31 cellular contexts compared by ENCODE assay signal in genomic region chr15:42033214-42033873, GRCh38. TPM values are rescaled to one million over a fixed set of nuclear protein-coding genes. Genes with fewer than 3 reads are reported as not detected.
A peak's percentile ranks its signal among the peaks of the same experiment; 100 is the strongest.
DNase-seq lines count a peak whose midpoint lies in the region; ATAC-seq, FAIRE-seq and TF ChIP-seq lines count a peak whose summit lies in the region.
"Had no signal": no experiment of that assay in that cellular context is flagged by ENCODE, and none has a peak within 500 bp of the region (broad histone marks: within the 10 kb centered on the region; RNA-seq: fewer than 3 reads in every experiment).

No MANE protein-coding gene starts in this region.

- no peak overlapping the region for H4K8ac ChIP-seq in mesenchymal stem cell (ENCODE audit: low read length)

- H3K36me3 ChIP-seq in H7 (replicated peaks; ENCODE audit: control insufficient read depth, insufficient read depth, low read length) (no peaks in the 10 kb centered on the region), mesenchymal stem cell (ENCODE audit: control insufficient read depth in 1 of 2, insufficient read depth in 2 of 2, low read depth in 1 of 2, low read length in 2 of 2) (no peaks in the 10 kb centered on the region), kidney (ENCODE audit: control insufficient read depth in 1 of 2, insufficient read depth in 2 of 2, low read length in 2 of 2) (no peaks in the 10 kb centered on the region)
- H3K36me3 ChIP-seq: left lung, neural progenitor cell, prostate gland, SJSA1 had no signal

- intact Hi-C loops in activated CD8-positive, alpha-beta T cell treated with anti-CD3 and anti-CD28 coated beads for 36 hours (cut with micrococcal nuclease), result no loop called here
- intact Hi-C loops in kidney (cut with DNase I), result no loop called here

- CTCF ChIA-PET in activated CD8-positive, alpha-beta T cell treated with anti-CD3 and anti-CD28 coated beads for 36 hours (lab: Charles Lee), result no interaction called here
- CTCF ChIA-PET in activated CD8-positive, alpha-beta T cell treated with anti-CD3 and anti-CD28 coated beads, Interleukin-2, amount 10 ng/mL, durations not matched to agents 7 days and 5 days (lab: Charles Lee), result no interaction called here

- no peak overlapping the region for H2AK5ac ChIP-seq in mesenchymal stem cell (ENCODE audit: low read length, severe bottlenecking)

- H3K4ac ChIP-seq in mesenchymal stem cell (ENCODE audit: low read depth in 1 of 2, low read length in 2 of 2), result no peak overlapping the region

- H3K36me3 Mint-ChIP-seq in activated CD8-positive, alpha-beta T cell treated with anti-CD3 and anti-CD28 coated beads for 36 hours (ENCODE audit: low read depth), result no peaks in the 10 kb centered on the region
- H3K36me3 Mint-ChIP-seq in activated CD8-positive, alpha-beta T cell treated with anti-CD3 and anti-CD28 coated beads, Interleukin-2, amount 10 ng/mL, durations not matched to agents 7 days and 5 days (ENCODE audit: low read depth), result no peaks in the 10 kb centered on the region
- peaks cover 0 to 4% of the 10 kb centered on the region in 2 donors for H3K36me3 Mint-ChIP-seq in stimulated activated naive B cell treated with anti-CD40 and anti-IgM and Interleukin-4, amounts not matched to agents 10 μg/mL and 1 μg/mL and 100 μg/mL, for 72 hours
- H3K36me3 Mint-ChIP-seq: activated naive CD8-positive, alpha-beta T cell; neural progenitor cell had no signal

- 97% methylated on average over 3 of the region's 3 CpGs for WGBS in mesenchymal stem cell

- H3K9me3 ChIP-seq in mesenchymal stem cell (ENCODE audit: control insufficient read depth, low read length) (peaks cover 11% of the 10 kb centered on the region), kidney (ENCODE audit: control insufficient read depth in 1 of 2, low read length in 2 of 2) (no peaks in the 10 kb centered on the region)
- H3K9me3 ChIP-seq: body of pancreas, left lung, prostate gland had no signal

- H3K14ac ChIP-seq in mesenchymal stem cell (ENCODE audit: low read length in 2 of 2), result no peak overlapping the region

- no peak overlapping the region for H3K4me3 ChIP-seq in H7 (ENCODE audit: insufficient read depth, low read depth, low read length)
- H3K4me3 ChIP-seq in mesenchymal stem cell (ENCODE audit: insufficient read depth in 1 of 2, low read depth in 1 of 2, low read length in 2 of 2), result no peak overlapping the region
- H3K4me3 ChIP-seq in kidney (ENCODE audit: low read length in 2 of 2), result no peak overlapping the region
- H3K4me3 ChIP-seq: body of pancreas, GM23248, left lung, neural progenitor cell, prostate gland, SJSA1 had no signal

- POLR2A ChIA-PET in activated CD8-positive, alpha-beta T cell treated with anti-CD3 and anti-CD28 coated beads for 36 hours (lab: Charles Lee), result no interaction called here
- POLR2A ChIA-PET in activated CD8-positive, alpha-beta T cell treated with anti-CD3 and anti-CD28 coated beads, Interleukin-2, amount 10 ng/mL, durations not matched to agents 7 days and 5 days (lab: Charles Lee), result no interaction called here

- H3K9me3 Mint-ChIP-seq in activated CD8-positive, alpha-beta T cell treated with anti-CD3 and anti-CD28 coated beads for 36 hours, result peaks cover 5% of the 10 kb centered on the region
- H3K9me3 Mint-ChIP-seq in activated CD8-positive, alpha-beta T cell treated with anti-CD3 and anti-CD28 coated beads, Interleukin-2, amount 10 ng/mL, durations not matched to agents 7 days and 5 days (ENCODE audit: insufficient read depth), result no peaks in the 10 kb centered on the region
- peaks cover 2 to 3% of the 10 kb centered on the region in 2 donors for H3K9me3 Mint-ChIP-seq in stimulated activated naive B cell treated with anti-CD40 and anti-IgM and Interleukin-4, amounts not matched to agents 10 μg/mL and 1 μg/mL and 100 μg/mL, for 72 hours
- H3K9me3 Mint-ChIP-seq: effector memory CD8-positive, alpha-beta T cell had no signal

- H3K27me3 ChIP-seq in H7 (ENCODE audit: control insufficient read depth, insufficient read depth, low read length) (no peaks in the 10 kb centered on the region), mesenchymal stem cell (ENCODE audit: control insufficient read depth in 1 of 2, insufficient read depth in 1 of 2, low read length in 2 of 2) (peaks cover 11 to 34% of the 10 kb centered on the region in 2 experiments)
- H3K27me3 ChIP-seq: body of pancreas, left lung, neural progenitor cell had no signal

- H3K9ac ChIP-seq in mesenchymal stem cell (ENCODE audit: low read length) (no peak overlapping the region), kidney (ENCODE audit: low read length in 2 of 2) (no peak overlapping the region)
- H3K9ac ChIP-seq: GM23248, neural progenitor cell had no signal

- H3K4me1 Mint-ChIP-seq in activated CD8-positive, alpha-beta T cell treated with anti-CD3 and anti-CD28 coated beads for 36 hours (ENCODE audit: low read depth), result peaks cover 10% of the 10 kb centered on the region
- H3K4me1 Mint-ChIP-seq in activated CD8-positive, alpha-beta T cell treated with anti-CD3 and anti-CD28 coated beads, Interleukin-2, amount 10 ng/mL, durations not matched to agents 7 days and 5 days (ENCODE audit: low read depth), result peaks cover 6% of the 10 kb centered on the region
- H3K4me1 Mint-ChIP-seq in stimulated activated naive B cell treated with anti-CD40 and anti-IgM and Interleukin-4, amounts not matched to agents 10 μg/mL and 1 μg/mL and 100 μg/mL, for 72 hours, result peaks cover 14 to 31% of the 10 kb centered on the region in 2 donors

- H2BK120ac ChIP-seq in mesenchymal stem cell (ENCODE audit: low read depth, low read length), result no peak overlapping the region

- H3K18ac ChIP-seq in mesenchymal stem cell (ENCODE audit: low read depth in 1 of 2, low read length in 2 of 2), result no peak overlapping the region

- peak; percentile 27 for DNase-seq in activated CD8-positive, alpha-beta T cell treated with anti-CD3 and anti-CD28 coated beads for 36 hours
- no peak for DNase-seq in activated CD8-positive, alpha-beta T cell treated with anti-CD3 and anti-CD28 coated beads, Interleukin-2, amount 10 ng/mL, durations not matched to agents 7 days and 5 days
- DNase-seq in H7 (peak; percentile 13), epithelial cell of prostate (ENCODE audit: low read depth, low spot score) (no peak), mesenchymal stem cell (no peak), kidney (no peak), OCI-M1 (lab: John Stamatoyannopoulos, UW) (no peak)
- peak; percentile 50 for DNase-seq in stimulated activated naive B cell treated with anti-CD40 and anti-IgM and Interleukin-4, amounts not matched to agents 10 μg/mL and 1 μg/mL and 100 μg/mL, for 72 hours
- DNase-seq: activated CD4-positive, alpha-beta T cell treated with anti-CD3 and anti-CD28 coated beads, Interleukin-2, amount 50 U/mL, for 4 hours; body of pancreas; effector memory CD8-positive, alpha-beta T cell; GM23248; head of caudate nucleus; left lung; NCI-H187; NCI-H2227 treated with DMSO at 0.1 percent for 48 hours; NCI-H82; PC-3; small intestine; stimulated activated CD4-positive, alpha-beta T cell treated with anti-CD3 and anti-CD28 coated beads, Interleukin-2, amount 100 ng/mL, for 48 hours; T-helper 17 cell had no signal

- no peak overlapping the region for H2BK12ac ChIP-seq in mesenchymal stem cell (ENCODE audit: low read length in 2 of 2)

- no peak overlapping the region for H2BK5ac ChIP-seq in mesenchymal stem cell (ENCODE audit: low read depth, low read length, poor library complexity, severe bottlenecking)

- no peak overlapping the region for H2BK15ac ChIP-seq in mesenchymal stem cell (ENCODE audit: low read depth, poor library complexity, severe bottlenecking)

- peak overlapping the region; percentile 1 for H3K27ac Mint-ChIP-seq in activated CD8-positive, alpha-beta T cell treated with anti-CD3 and anti-CD28 coated beads for 36 hours
- no peak overlapping the region for H3K27ac Mint-ChIP-seq in activated CD8-positive, alpha-beta T cell treated with anti-CD3 and anti-CD28 coated beads, Interleukin-2, amount 10 ng/mL, durations not matched to agents 7 days and 5 days
- peak overlapping the region; percentile 60 for H3K27ac Mint-ChIP-seq in stimulated activated naive B cell treated with anti-CD40 and anti-IgM and Interleukin-4, amounts not matched to agents 10 μg/mL and 1 μg/mL and 100 μg/mL, for 72 hours
- H3K27ac Mint-ChIP-seq: activated naive CD8-positive, alpha-beta T cell; neural progenitor cell; T-helper 17 cell had no signal

- peak; percentile 83 for ATAC-seq in activated CD8-positive, alpha-beta T cell treated with anti-CD3 and anti-CD28 coated beads for 36 hours
- no peak for ATAC-seq in activated CD8-positive, alpha-beta T cell treated with anti-CD3 and anti-CD28 coated beads, Interleukin-2, amount 10 ng/mL, durations not matched to agents 7 days and 5 days
- peak; percentile 78 to 83 for ATAC-seq in stimulated activated naive B cell treated with anti-CD40 and anti-IgM and Interleukin-4, amounts not matched to agents 10 μg/mL and 1 μg/mL and 100 μg/mL, for 72 hours (replicated peaks)
- ATAC-seq: body of pancreas; effector memory CD8-positive, alpha-beta T cell; left lung; PC-3; T-helper 17 cell had no signal

- H3K79me1 ChIP-seq in mesenchymal stem cell (replicated peaks; ENCODE audit: low read length, poor library complexity, severe bottlenecking), result no peaks in the 10 kb centered on the region

- H3K4me1 ChIP-seq in mesenchymal stem cell (ENCODE audit: control insufficient read depth, insufficient read depth, low read depth, low read length) (peaks cover 2% of the 10 kb centered on the region), kidney (ENCODE audit: control insufficient read depth in 1 of 2, insufficient read depth in 1 of 2, low read depth in 1 of 2, low read length in 2 of 2) (no peaks in the 10 kb centered on the region)
- H3K4me1 ChIP-seq: body of pancreas, neural progenitor cell, prostate gland, SJSA1 had no signal

- H3K27ac ChIP-seq in epithelial cell of prostate (peak overlapping the region; percentile 90), mesenchymal stem cell (ENCODE audit: low read length, poor library complexity, severe bottlenecking) (no peak overlapping the region), kidney (ENCODE audit: low read depth in 2 of 2, low read length in 2 of 2) (no peak overlapping the region)
- H3K27ac ChIP-seq: body of pancreas, GM23248, left lung, neural progenitor cell, prostate gland, SJSA1, VCaP had no signal

- H4K91ac ChIP-seq in mesenchymal stem cell (ENCODE audit: low read length), result no peak overlapping the region

- no peak overlapping the region for H3K4me2 ChIP-seq in mesenchymal stem cell (ENCODE audit: low read length, poor library complexity, severe bottlenecking)
- H3K4me2 ChIP-seq: neural progenitor cell had no signal

- no peak for TF ChIP-seq CTCF in activated CD8-positive, alpha-beta T cell treated with anti-CD3 and anti-CD28 coated beads for 36 hours (IDR thresholded peaks at IDR 0.05)
- TF ChIP-seq CTCF in kidney (IDR thresholded peaks at IDR 0.05; ENCODE audit: borderline replicate concordance, extremely low read depth, insufficient read depth), result no peak

- no peaks in the 10 kb centered on the region for H3K27me3 Mint-ChIP-seq in activated CD8-positive, alpha-beta T cell treated with anti-CD3 and anti-CD28 coated beads for 36 hours
- peaks cover 18% of the 10 kb centered on the region for H3K27me3 Mint-ChIP-seq in activated CD8-positive, alpha-beta T cell treated with anti-CD3 and anti-CD28 coated beads, Interleukin-2, amount 10 ng/mL, durations not matched to agents 7 days and 5 days (ENCODE audit: low read depth)
- peaks cover 0 to 5% of the 10 kb centered on the region in 2 donors for H3K27me3 Mint-ChIP-seq in stimulated activated naive B cell treated with anti-CD40 and anti-IgM and Interleukin-4, amounts not matched to agents 10 μg/mL and 1 μg/mL and 100 μg/mL, for 72 hours
- H3K27me3 Mint-ChIP-seq: activated naive CD8-positive, alpha-beta T cell; T-helper 17 cell had no signal

- no peak overlapping the region for H3K4me3 Mint-ChIP-seq in activated CD8-positive, alpha-beta T cell treated with anti-CD3 and anti-CD28 coated beads for 36 hours
- H3K4me3 Mint-ChIP-seq in activated CD8-positive, alpha-beta T cell treated with anti-CD3 and anti-CD28 coated beads, Interleukin-2, amount 10 ng/mL, durations not matched to agents 7 days and 5 days, result no peak overlapping the region
- H3K4me3 Mint-ChIP-seq in stimulated activated naive B cell treated with anti-CD40 and anti-IgM and Interleukin-4, amounts not matched to agents 10 μg/mL and 1 μg/mL and 100 μg/mL, for 72 hours, result peak overlapping the region in 1 of 2 donors; percentile 0
- H3K4me3 Mint-ChIP-seq: activated naive CD8-positive, alpha-beta T cell; effector memory CD8-positive, alpha-beta T cell; neural progenitor cell; T-helper 17 cell had no signal

- H3K23ac ChIP-seq in mesenchymal stem cell (ENCODE audit: low read length in 2 of 2), result no peak overlapping the region

- no peak for FAIRE-seq in kidney (lab: Jason Lieb, UNC)
- FAIRE-seq: small intestine had no signal

- no peak overlapping the region for H2AFZ ChIP-seq in mesenchymal stem cell (ENCODE audit: low read depth, low read length)
- H2AFZ ChIP-seq: GM23248, neural progenitor cell had no signal

RNA-seq across cellular contexts. Expression of gene PLA2G4E, which starts 12.5 kb away (rescaled TPM):
- total RNA-seq in activated CD8-positive, alpha-beta T cell treated with anti-CD3 and anti-CD28 coated beads for 36 hours, result not detected
- total RNA-seq in activated CD8-positive, alpha-beta T cell treated with anti-CD3 and anti-CD28 coated beads, Interleukin-2, amount 10 ng/mL, durations not matched to agents 7 days and 5 days, result not detected
- total RNA-seq in H7 (2014; rRNA removed; shearing (Covaris generic)), result not detected in 2 replicates
- polyA plus RNA-seq in mesenchymal stem cell (2013, experiment 1 of 2), result not detected
- polyA plus RNA-seq in mesenchymal stem cell (2013, experiment 2 of 2), result not detected
- total RNA-seq in kidney, result not detected
- polyA plus RNA-seq in kidney (ENCODE audit: insufficient read depth, low read depth, low replicate concordance), result not detected
- total RNA-seq: A172, body of pancreas, Daoy, GM23248, mononuclear cell, PC-3, SJSA1, subcutaneous adipose tissue, T-helper 17 cell, urinary bladder had no signal
- polyA plus RNA-seq: GM23248 had no signal

Comparison
In these comparisons a context has a peak if more than half of its experiments do, and no peak if none do; other contexts are left out.
1. DNase-seq: peak in activated CD8-positive, alpha-beta T cell treated with anti-CD3 and anti-CD28 coated beads for 36 hours (single experiment), H7 (single experiment) and stimulated activated naive B cell treated with anti-CD40 and anti-IgM and Interleukin-4, amounts not matched to agents 10 μg/mL and 1 μg/mL and 100 μg/mL, for 72 hours (single experiment); none in activated CD8-positive, alpha-beta T cell treated with anti-CD3 and anti-CD28 coated beads, Interleukin-2, amount 10 ng/mL, durations not matched to agents 7 days and 5 days (single experiment), epithelial cell of prostate (single experiment), mesenchymal stem cell (single experiment), kidney (single experiment) and OCI-M1 (single experiment).